Comparison of ENCODE assay signal across 1 cellular context in the genomic region with DNA sequence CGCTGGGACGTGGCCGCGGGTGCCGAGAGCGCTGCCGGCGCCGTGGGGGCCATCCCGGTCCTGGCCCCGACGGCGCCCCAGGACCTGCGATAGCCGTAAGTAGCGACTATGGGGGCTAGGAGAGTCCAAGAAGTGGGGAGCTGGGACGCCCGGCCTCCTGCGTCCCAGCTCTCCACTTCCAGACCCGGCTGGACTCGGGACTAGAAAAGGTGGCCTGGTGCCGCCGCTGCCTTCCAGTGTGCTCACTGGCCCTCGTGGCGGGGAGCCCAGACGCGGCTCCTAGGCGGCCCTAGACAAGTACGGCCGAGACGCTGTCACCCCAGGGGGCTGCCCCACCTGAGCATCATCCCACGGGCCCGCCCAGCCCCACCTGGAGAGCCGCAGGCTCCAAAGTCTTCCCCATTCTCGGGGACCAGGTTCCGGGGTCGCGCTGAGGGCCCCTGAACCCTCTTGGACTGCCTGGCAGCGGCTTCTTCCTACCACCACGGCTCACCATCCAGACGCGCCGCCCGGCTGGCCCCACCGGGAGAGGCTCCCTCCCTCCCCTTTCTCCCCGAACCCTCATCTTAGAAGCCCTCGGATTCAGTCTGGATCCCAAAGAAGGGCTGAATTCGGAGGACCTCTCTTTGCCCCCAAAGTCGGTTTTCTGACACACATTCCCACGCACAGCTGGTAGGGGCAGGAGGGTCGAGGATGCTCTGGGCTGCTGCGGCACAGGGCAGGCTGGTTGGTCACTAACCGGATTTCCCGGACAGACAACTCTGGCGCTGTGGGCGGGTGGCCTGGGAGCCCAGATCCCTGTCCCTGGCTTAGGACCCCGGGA.
A peak's percentile ranks its signal among the peaks of the same experiment; 100 is the strongest.
TF ChIP-seq lines count a peak whose summit lies in the region.

No MANE protein-coding gene starts in this region.

TF ChIP-seq in H1, 55 proteins besides CTCF, POLR2A, EP300 and RAD21 (continued from another document):
- no peak for TF ChIP-seq RFX5 (IDR thresholded peaks at IDR 0.05; ENCODE audit: borderline replicate concordance, low read depth, low read length)
- TF ChIP-seq TBP (IDR thresholded peaks at IDR 0.05; ENCODE audit: low read depth, low read length), result no peak
- TF ChIP-seq EGR1 (IDR thresholded peaks at IDR 0.05; ENCODE audit: borderline replicate concordance, low read depth, low read length), result no peak
- no peak for TF ChIP-seq GTF2F1 (IDR thresholded peaks at IDR 0.05; ENCODE audit: borderline replicate concordance, low read depth, low read length)
- TF ChIP-seq, protein P1, sequence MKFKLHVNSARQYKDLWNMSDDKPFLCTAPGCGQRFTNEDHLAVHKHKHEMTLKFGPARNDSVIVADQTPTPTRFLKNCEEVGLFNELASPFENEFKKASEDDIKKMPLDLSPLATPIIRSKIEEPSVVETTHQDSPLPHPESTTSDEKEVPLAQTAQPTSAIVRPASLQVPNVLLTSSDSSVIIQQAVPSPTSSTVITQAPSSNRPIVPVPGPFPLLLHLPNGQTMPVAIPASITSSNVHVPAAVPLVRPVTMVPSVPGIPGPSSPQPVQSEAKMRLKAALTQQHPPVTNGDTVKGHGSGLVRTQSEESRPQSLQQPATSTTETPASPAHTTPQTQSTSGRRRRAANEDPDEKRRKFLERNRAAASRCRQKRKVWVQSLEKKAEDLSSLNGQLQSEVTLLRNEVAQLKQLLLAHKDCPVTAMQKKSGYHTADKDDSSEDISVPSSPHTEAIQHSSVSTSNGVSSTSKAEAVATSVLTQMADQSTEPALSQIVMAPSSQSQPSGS (IDR thresholded peaks at IDR 0.05; ENCODE audit: low read length), result no peak
- TF ChIP-seq GABPA (IDR thresholded peaks at IDR 0.05; ENCODE audit: borderline replicate concordance, insufficient read depth, low read length), result 0 out of 2 replicates have a peak, but pooled peaks have one; percentile 59
- TF ChIP-seq MAFK (IDR thresholded peaks at IDR 0.05; ENCODE audit: low read depth, low read length), result no peak
- TF ChIP-seq CHD7 (IDR thresholded peaks at IDR 0.05; ENCODE audit: insufficient replicate concordance, low read length), result no peak
- TF ChIP-seq EZH2 (IDR thresholded peaks at IDR 0.05; ENCODE audit: low read depth, low read length, severe bottlenecking), result peak; percentile 51
- peak; percentile 65 for TF ChIP-seq RNF2 (IDR thresholded peaks at IDR 0.05; ENCODE audit: borderline replicate concordance, low read depth, low read length, missing control alignments, poor library complexity, severe bottlenecking)
- TF ChIP-seq HDAC6 (IDR thresholded peaks at IDR 0.05; ENCODE audit: low read depth, low read length), result no peak
- peak; percentile 90 for TF ChIP-seq SUZ12 (IDR thresholded peaks at IDR 0.05; ENCODE audit: low read length)
- no peak for TF ChIP-seq BCL11A (IDR thresholded peaks at IDR 0.05; ENCODE audit: low read depth in 2 of 2, low read length in 2 of 2)
- TF ChIP-seq CTBP2 (IDR thresholded peaks at IDR 0.05; ENCODE audit: borderline replicate concordance, insufficient read depth, insufficient read length, low read length), result peak; percentile 57
- TF ChIP-seq RBBP5 (IDR thresholded peaks at IDR 0.05; ENCODE audit: borderline replicate concordance, low read depth, low read length), result 0 out of 2 replicates have a peak, but pooled peaks have one; percentile 13
- TF ChIP-seq SP2 (IDR thresholded peaks at IDR 0.05; ENCODE audit: low read length), result no peak
- TF ChIP-seq CBX8 (IDR thresholded peaks at IDR 0.05; ENCODE audit: borderline replicate concordance, low read depth, low read length), result no peak
- no peak for TF ChIP-seq YY1 (IDR thresholded peaks at IDR 0.05; ENCODE audit: low read depth, low read length)
- TF ChIP-seq ZNF274 (IDR thresholded peaks at IDR 0.05; ENCODE audit: borderline replicate concordance, extremely low read depth, low read length), result no peak
- TF ChIP-seq KDM4A (IDR thresholded peaks at IDR 0.05; ENCODE audit: low read depth, low read length, severe bottlenecking), result no peak
- TF ChIP-seq JUND (IDR thresholded peaks at IDR 0.05; ENCODE audit: low read length), result no peak
- TF ChIP-seq ASH2L (IDR thresholded peaks at IDR 0.05; ENCODE audit: low read length), result no peak
- no peak for TF ChIP-seq CHD2 (IDR thresholded peaks at IDR 0.05; ENCODE audit: low read length)
- TF ChIP-seq, protein P2, sequence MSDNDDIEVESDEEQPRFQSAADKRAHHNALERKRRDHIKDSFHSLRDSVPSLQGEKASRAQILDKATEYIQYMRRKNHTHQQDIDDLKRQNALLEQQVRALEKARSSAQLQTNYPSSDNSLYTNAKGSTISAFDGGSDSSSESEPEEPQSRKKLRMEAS (IDR thresholded peaks at IDR 0.05), result 0 out of 2 replicates have a peak, but pooled peaks have one; percentile 30
- TF ChIP-seq, protein P3, sequence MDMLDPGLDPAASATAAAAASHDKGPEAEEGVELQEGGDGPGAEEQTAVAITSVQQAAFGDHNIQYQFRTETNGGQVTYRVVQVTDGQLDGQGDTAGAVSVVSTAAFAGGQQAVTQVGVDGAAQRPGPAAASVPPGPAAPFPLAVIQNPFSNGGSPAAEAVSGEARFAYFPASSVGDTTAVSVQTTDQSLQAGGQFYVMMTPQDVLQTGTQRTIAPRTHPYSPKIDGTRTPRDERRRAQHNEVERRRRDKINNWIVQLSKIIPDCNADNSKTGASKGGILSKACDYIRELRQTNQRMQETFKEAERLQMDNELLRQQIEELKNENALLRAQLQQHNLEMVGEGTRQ (IDR thresholded peaks at IDR 0.05; ENCODE audit: low read length), result no peak
- TF ChIP-seq NRF1 (IDR thresholded peaks at IDR 0.05; ENCODE audit: low read depth, low read length), result no peak
